In genomic region chr17:20171741-20172377, GRCh38 we compare ENCODE assay signal across 18 cellular contexts.
A peak's percentile ranks its signal among the peaks of the same experiment; 100 is the strongest.
DNase-seq lines count a peak whose midpoint lies in the region; ATAC-seq, FAIRE-seq and TF ChIP-seq lines count a peak whose summit lies in the region.
"Had no signal": no experiment of that assay in that cellular context is flagged by ENCODE, and none has a peak within 500 bp of the region (broad histone marks: within the 10 kb centered on the region; RNA-seq: fewer than 3 reads in every experiment).

No MANE protein-coding gene starts in this region.

- POLR2A ChIA-PET in A549 (lab: Yijun Ruan, JAX) = interaction anchor here (0.8 to 1.5 kb wide), 2 partner anchors 16 to 34 kb away, joined by 3 to 6 read pairs; no protein-coding TSS in a partner anchor
- POLR2A ChIA-PET in activated CD8-positive, alpha-beta T cell treated with anti-CD3 and anti-CD28 coated beads for 36 hours (lab: Charles Lee) = no interaction called here

- peaks cover 0 to 4% of the 10 kb centered on the region in 2 experiments for H3K27me3 ChIP-seq in mesenchymal stem cell (ENCODE audit: control insufficient read depth in 1 of 2, insufficient read depth in 1 of 2, low read length in 2 of 2)
- H3K27me3 ChIP-seq: body of pancreas had no signal

- H3K23ac ChIP-seq in mesenchymal stem cell (ENCODE audit: low read length in 2 of 2) = no peak overlapping the region

- H3K27ac ChIP-seq in A549 (peak overlapping the region in 1 of 2 experiments; percentile 33; a peak in 3 of 6 replicates), mesenchymal stem cell (ENCODE audit: low read length, poor library complexity, severe bottlenecking) (peak overlapping the region; percentile 92)

- H3K9ac ChIP-seq in mesenchymal stem cell (ENCODE audit: low read length) = no peak overlapping the region

- ATAC-seq in A549 (peak; percentile 31 to 32; a peak in 5 of 6 replicates), GM18870 (IDR thresholded peaks at IDR 0.05; ENCODE audit: unreplicated experiment) (no peak), GM21786 (IDR thresholded peaks at IDR 0.05; ENCODE audit: unreplicated experiment) (no peak)
- no peak for ATAC-seq in activated CD8-positive, alpha-beta T cell treated with anti-CD3 and anti-CD28 coated beads for 36 hours
- ATAC-seq: body of pancreas; naive thymus-derived CD8-positive, alpha-beta T cell had no signal

- peaks cover 81% of the 10 kb centered on the region for H3K4me1 Mint-ChIP-seq in chondrocyte (ENCODE audit: low read depth)
- H3K4me1 Mint-ChIP-seq in activated CD8-positive, alpha-beta T cell treated with anti-CD3 and anti-CD28 coated beads for 36 hours (ENCODE audit: low read depth) = no peaks in the 10 kb centered on the region
- H3K4me1 Mint-ChIP-seq: activated naive CD4-positive, alpha-beta T cell treated with anti-CD3 and anti-CD28 coated beads, Interleukin-2, amount 10 ng/mL, durations not matched to agents 7 days and 5 days; CD4-positive, alpha-beta memory T cell; naive thymus-derived CD8-positive, alpha-beta T cell had no signal

- intact Hi-C loops in activated CD8-positive, alpha-beta T cell treated with anti-CD3 and anti-CD28 coated beads for 36 hours (cut with micrococcal nuclease) = no loop called here

- no peak overlapping the region for H2BK5ac ChIP-seq in mesenchymal stem cell (ENCODE audit: low read depth, low read length, poor library complexity, severe bottlenecking)

- no peak overlapping the region for H2AFZ ChIP-seq in mesenchymal stem cell (ENCODE audit: low read depth, low read length)

- DNase-seq in A549 (ENCODE audit: low read depth in 1 of 2, low spot score in 1 of 2) (no peak), NCI-H226 (peak; percentile 80), chondrocyte (ENCODE audit: low spot score) (no peak), mesenchymal stem cell (no peak), UCSD-AML1 (lab: John Stamatoyannopoulos, UW; ENCODE audit: unreplicated experiment) (no peak)
- DNase-seq in activated CD8-positive, alpha-beta T cell treated with anti-CD3 and anti-CD28 coated beads for 36 hours = no peak
- DNase-seq: activated CD4-positive, alpha-beta T cell treated with anti-CD3 and anti-CD28 coated beads, Interleukin-2, amount 50 U/mL, for 1 hour; activated naive CD4-positive, alpha-beta T cell treated with anti-CD3 and anti-CD28 coated beads, Interleukin-2, amount 10 ng/mL, durations not matched to agents 7 days and 5 days; CD4-positive, alpha-beta memory T cell; DND-41; naive thymus-derived CD8-positive, alpha-beta T cell; NCI-H1105; SIG-M5; stimulated activated CD4-positive, alpha-beta T cell treated with anti-CD3 and anti-CD28 coated beads, Interleukin-15, amount 100 ng/mL, for 24 hours; stimulated activated naive CD4-positive, alpha-beta T cell treated with Interleukin-2 at 50 U/mL for 16 hours had no signal

- TF ChIP-seq RAD21 in A549 (conservative IDR thresholded peaks at IDR 0.05 in 1 of 2, IDR thresholded peaks at IDR 0.05 in 1 of 2) = no peak

- no peaks in the 10 kb centered on the region for H3K36me3 ChIP-seq in mesenchymal stem cell (ENCODE audit: control insufficient read depth in 1 of 2, insufficient read depth in 2 of 2, low read depth in 1 of 2, low read length in 2 of 2)

- peak overlapping the region; percentile 7 to 91 for H2BK12ac ChIP-seq in mesenchymal stem cell (ENCODE audit: low read length in 2 of 2)

- H3K9me3 ChIP-seq in A549 (no peaks in the 10 kb centered on the region), mesenchymal stem cell (ENCODE audit: control insufficient read depth, low read length) (no peaks in the 10 kb centered on the region)
- H3K9me3 ChIP-seq: body of pancreas had no signal

- peak overlapping the region; percentile 56 for H2BK120ac ChIP-seq in mesenchymal stem cell (ENCODE audit: low read depth, low read length)

- peak overlapping the region; percentile 77 for H4K91ac ChIP-seq in mesenchymal stem cell (ENCODE audit: low read length)

- H3K4me3 Mint-ChIP-seq in chondrocyte (ENCODE audit: unreplicated experiment) = no peak overlapping the region
- H3K4me3 Mint-ChIP-seq in activated CD8-positive, alpha-beta T cell treated with anti-CD3 and anti-CD28 coated beads for 36 hours = no peak overlapping the region
- H3K4me3 Mint-ChIP-seq: activated naive CD4-positive, alpha-beta T cell treated with anti-CD3 and anti-CD28 coated beads, Interleukin-2, amount 10 ng/mL, durations not matched to agents 7 days and 5 days; CD4-positive, alpha-beta memory T cell; naive thymus-derived CD8-positive, alpha-beta T cell had no signal

- CTCF ChIA-PET in A549 (lab: Yijun Ruan, JAX) = interaction anchor here (0.9 to 1.8 kb wide), 6 partner anchors 12 to 110 kb away, joined by 3 to 7 read pairs (median 4); no protein-coding TSS in a partner anchor
- CTCF ChIA-PET in activated CD8-positive, alpha-beta T cell treated with anti-CD3 and anti-CD28 coated beads for 36 hours (lab: Charles Lee) = no interaction called here

- H3K79me1 ChIP-seq in mesenchymal stem cell (replicated peaks; ENCODE audit: low read length, poor library complexity, severe bottlenecking) = peaks cover 23% of the 10 kb centered on the region

- WGBS in A549 (ENCODE audit: missing lambda C conversion rate) = 97% methylated on average over 2 of the region's 2 CpGs
- WGBS in mesenchymal stem cell = 95% methylated on average over 2 of the region's 2 CpGs

- peak overlapping the region; percentile 100 for H2AK5ac ChIP-seq in mesenchymal stem cell (ENCODE audit: low read length, severe bottlenecking)

- H3K27ac Mint-ChIP-seq in chondrocyte (ENCODE audit: unreplicated experiment) = peak overlapping the region; percentile 20
- H3K27ac Mint-ChIP-seq in activated CD8-positive, alpha-beta T cell treated with anti-CD3 and anti-CD28 coated beads for 36 hours = no peak overlapping the region
- H3K27ac Mint-ChIP-seq: activated naive CD4-positive, alpha-beta T cell treated with anti-CD3 and anti-CD28 coated beads, Interleukin-2, amount 10 ng/mL, durations not matched to agents 7 days and 5 days had no signal

- H3K27me3 Mint-ChIP-seq in chondrocyte (ENCODE audit: low read depth) = no peaks in the 10 kb centered on the region
- H3K27me3 Mint-ChIP-seq in activated CD8-positive, alpha-beta T cell treated with anti-CD3 and anti-CD28 coated beads for 36 hours = no peaks in the 10 kb centered on the region
- H3K27me3 Mint-ChIP-seq: CD4-positive, alpha-beta memory T cell had no signal

- H3K4me2 ChIP-seq in A549 = no peak overlapping the region
- no peak overlapping the region for H3K4me2 ChIP-seq in mesenchymal stem cell (ENCODE audit: low read length, poor library complexity, severe bottlenecking)

- no peak for TF ChIP-seq EP300 in A549 (IDR thresholded peaks at IDR 0.05)

- no peak overlapping the region for H3K4me3 ChIP-seq in A549
- no peak overlapping the region for H3K4me3 ChIP-seq in mesenchymal stem cell (ENCODE audit: insufficient read depth in 1 of 2, low read depth in 1 of 2, low read length in 2 of 2)
- H3K4me3 ChIP-seq: body of pancreas had no signal

- TF ChIP-seq POLR2A in A549 (IDR thresholded peaks at IDR 0.05; ENCODE audit: low read length) = no peak

- peaks cover 39% of the 10 kb centered on the region for H3K4me1 ChIP-seq in A549
- peaks cover 24% of the 10 kb centered on the region for H3K4me1 ChIP-seq in mesenchymal stem cell (ENCODE audit: control insufficient read depth, insufficient read depth, low read depth, low read length)

- H3K14ac ChIP-seq in mesenchymal stem cell (ENCODE audit: low read length in 2 of 2) = peak overlapping the region in 1 of 2 experiments; percentile 82

- peak overlapping the region; percentile 57 to 96 for H3K18ac ChIP-seq in mesenchymal stem cell (ENCODE audit: low read depth in 1 of 2, low read length in 2 of 2)

- H3K9me3 Mint-ChIP-seq in chondrocyte (ENCODE audit: low read depth) = peaks cover 4% of the 10 kb centered on the region
- no peaks in the 10 kb centered on the region for H3K9me3 Mint-ChIP-seq in activated CD8-positive, alpha-beta T cell treated with anti-CD3 and anti-CD28 coated beads for 36 hours
- H3K9me3 Mint-ChIP-seq: activated naive CD4-positive, alpha-beta T cell treated with anti-CD3 and anti-CD28 coated beads, Interleukin-2, amount 10 ng/mL, durations not matched to agents 7 days and 5 days; CD4-positive, alpha-beta memory T cell; naive thymus-derived CD8-positive, alpha-beta T cell had no signal

- H3K4ac ChIP-seq in mesenchymal stem cell (ENCODE audit: low read depth in 1 of 2, low read length in 2 of 2) = peak overlapping the region; percentile 24 to 29

- TF ChIP-seq CTCF in A549 (IDR thresholded peaks at IDR 0.05) = no peak
- no peak for TF ChIP-seq CTCF in chondrocyte (IDR thresholded peaks at IDR 0.05)
- no peak for TF ChIP-seq CTCF in activated CD8-positive, alpha-beta T cell treated with anti-CD3 and anti-CD28 coated beads for 36 hours (IDR thresholded peaks at IDR 0.05)

- FAIRE-seq in A549 (lab: Jason Lieb, UNC) = no peak

- peak overlapping the region; percentile 66 for H4K8ac ChIP-seq in mesenchymal stem cell (ENCODE audit: low read length)

- no peaks in the 10 kb centered on the region for H3K36me3 Mint-ChIP-seq in chondrocyte (ENCODE audit: low read depth)
- no peaks in the 10 kb centered on the region for H3K36me3 Mint-ChIP-seq in activated CD8-positive, alpha-beta T cell treated with anti-CD3 and anti-CD28 coated beads for 36 hours (ENCODE audit: low read depth)
- H3K36me3 Mint-ChIP-seq: activated naive CD4-positive, alpha-beta T cell treated with anti-CD3 and anti-CD28 coated beads, Interleukin-2, amount 10 ng/mL, durations not matched to agents 7 days and 5 days; CD4-positive, alpha-beta memory T cell; naive thymus-derived CD8-positive, alpha-beta T cell had no signal

- H2BK15ac ChIP-seq in mesenchymal stem cell (ENCODE audit: low read depth, poor library complexity, severe bottlenecking) = peak overlapping the region; percentile 12

TF ChIP-seq in A549, 52 proteins besides CTCF, POLR2A, EP300 and RAD21 (continues in another document):
- TF ChIP-seq NFE2L2 (conservative IDR thresholded peaks at IDR 0.05; ENCODE audit: low read length) (no peak), SMC3 (IDR thresholded peaks at IDR 0.05) (no peak), TP53 (CRISPR knock-in tag; IDR thresholded peaks at IDR 0.05) (no peak), JUN (IDR thresholded peaks at IDR 0.05) (no peak), MAX (IDR thresholded peaks at IDR 0.05) (no peak), JUNB (IDR thresholded peaks at IDR 0.05) (no peak)

Comparison
In these comparisons a context has a peak if more than half of its experiments do, and no peak if none do; other contexts are left out.
1. ATAC-seq: peak in A549 (2 of 2); none in GM18870 (single experiment), GM21786 (single experiment) and activated CD8-positive, alpha-beta T cell treated with anti-CD3 and anti-CD28 coated beads for 36 hours (single experiment).